In genomic region chr11:74438681-74439080, GRCh38 we compare ENCODE assay signal across 27 cellular contexts.
"Had no signal": no experiment of that assay in that cellular context is flagged by ENCODE, and none has a peak within 500 bp of the region (broad histone marks: within the 10 kb centered on the region; RNA-seq: fewer than 3 reads in every experiment).

No MANE protein-coding gene starts in this region.

- H3K9me3 ChIP-seq: left lung, lower lobe of right lung, ovary, right atrium auricular region, right lobe of liver, transverse colon, upper lobe of left lung had no signal

- H3K27ac ChIP-seq: left lung, lower lobe of right lung, neural progenitor cell, ovary, right atrium auricular region, right lobe of liver, transverse colon, upper lobe of left lung had no signal

- H3K9me3 Mint-ChIP-seq: natural killer cell, nephron progenitor cell, neural progenitor cell had no signal

- H3K4me3 ChIP-seq: left lung, lower lobe of right lung, neural progenitor cell, ovary, right atrium auricular region, right lobe of liver, smooth muscle cell, transverse colon, upper lobe of left lung had no signal

- H3K4me1 Mint-ChIP-seq: naive B cell; stimulated activated naive CD8-positive, alpha-beta T cell treated with anti-CD3 and anti-CD28 coated beads, Interleukin-15, amount 100 ng/mL, for 72 hours had no signal

- H3K4me3 Mint-ChIP-seq: mesothelial cell of epicardium; naive B cell; natural killer cell; nephron progenitor cell; neural progenitor cell; stimulated activated memory B cell treated with anti-CD40 and anti-IgM and Interleukin-4, amounts not matched to agents 10 μg/mL and 1 μg/mL and 100 μg/mL, for 72 hours; stimulated activated naive CD8-positive, alpha-beta T cell treated with anti-CD3 and anti-CD28 coated beads, Interleukin-15, amount 100 ng/mL, for 72 hours had no signal

- H3K36me3 Mint-ChIP-seq: mesothelial cell of epicardium; naive B cell; natural killer cell; neural progenitor cell; stimulated activated memory B cell treated with anti-CD40 and anti-IgM and Interleukin-4, amounts not matched to agents 10 μg/mL and 1 μg/mL and 100 μg/mL, for 72 hours had no signal

- H3K36me3 ChIP-seq: left lung, lower lobe of right lung, neural progenitor cell, ovary, right atrium auricular region, right lobe of liver, transverse colon, upper lobe of left lung had no signal

- H3K4me1 ChIP-seq: left lung had no signal

- DNase-seq: hippocampal formation; kidney glomerular epithelial cell; left colon; left lung; lower lobe of right lung; mammary epithelial cell; mesendoderm; naive B cell; natural killer cell; nephron progenitor cell; ovary; right lobe of liver; stimulated activated CD4-positive, alpha-beta T cell treated with anti-CD3 and anti-CD28 coated beads, Interleukin-1b, Interleukin-23, amount 100 ng/mL, for 48 hours; stimulated activated CD4-positive, alpha-beta T cell treated with anti-CD3 and anti-CD28 coated beads, Interleukin-2, amount 100 ng/mL, for 48 hours; stimulated activated CD4-positive, alpha-beta T cell treated with anti-CD3 and anti-CD28 coated beads, Interleukin-4, amount 100 ng/mL, for 4 hours; stimulated activated CD8-positive, alpha-beta memory T cell treated with anti-CD3 and anti-CD28 coated beads, Interleukin-4, amount 100 ng/mL, for 48 hours; stimulated activated naive CD4-positive, alpha-beta T cell treated with Interleukin-2 at 50 U/mL for 16 hours; stimulated activated naive CD8-positive, alpha-beta T cell treated with anti-CD3 and anti-CD28 coated beads, Interleukin-15, amount 100 ng/mL, for 72 hours; substantia nigra; transverse colon; upper lobe of left lung had no signal

- H3K27me3 ChIP-seq: left lung, neural progenitor cell, ovary, right atrium auricular region, right lobe of liver, transverse colon, upper lobe of left lung had no signal

- H3K27me3 Mint-ChIP-seq: stimulated activated naive CD8-positive, alpha-beta T cell treated with anti-CD3 and anti-CD28 coated beads, Interleukin-15, amount 100 ng/mL, for 72 hours had no signal

- H3K27ac Mint-ChIP-seq: mesothelial cell of epicardium; naive B cell; natural killer cell; nephron progenitor cell; neural progenitor cell; progenitor cell of endocrine pancreas; stimulated activated memory B cell treated with anti-CD40 and anti-IgM and Interleukin-4, amounts not matched to agents 10 μg/mL and 1 μg/mL and 100 μg/mL, for 72 hours; stimulated activated naive CD8-positive, alpha-beta T cell treated with anti-CD3 and anti-CD28 coated beads, Interleukin-15, amount 100 ng/mL, for 72 hours had no signal

- ATAC-seq: left colon; left lung; lower lobe of right lung; natural killer cell; right lobe of liver; stimulated activated memory B cell treated with anti-CD40 and anti-IgM and Interleukin-4, amounts not matched to agents 10 μg/mL and 1 μg/mL and 100 μg/mL, for 72 hours; stimulated activated naive CD8-positive, alpha-beta T cell treated with anti-CD3 and anti-CD28 coated beads, Interleukin-15, amount 100 ng/mL, for 72 hours had no signal
